In genomic region chr6:134230087-134230717, GRCh38 we compare ENCODE assay signal across 13 cellular contexts.
DNase-seq lines count a peak whose midpoint lies in the region; ATAC-seq, FAIRE-seq and TF ChIP-seq lines count a peak whose summit lies in the region.
"Had no signal": no experiment of that assay in that cellular context is flagged by ENCODE, and none has a peak within 500 bp of the region (broad histone marks: within the 10 kb centered on the region; RNA-seq: fewer than 3 reads in every experiment).

No MANE protein-coding gene starts in this region.

- H3K9me3 Mint-ChIP-seq in stimulated activated naive CD8-positive, alpha-beta T cell treated with anti-CD3 and anti-CD28 coated beads, Interleukin-15, amount 100 ng/mL, for 72 hours = peaks cover 0 to 5% of the 10 kb centered on the region in 2 donors
- H3K9me3 Mint-ChIP-seq in activated B cell treated with CpG ODN at 0.5 μM for 24 hours = no peaks in the 10 kb centered on the region
- H3K9me3 Mint-ChIP-seq: mesothelial cell of epicardium had no signal

- TF ChIP-seq EP300 in HepG2 (IDR thresholded peaks at IDR 0.05; ENCODE audit: low read depth in 2 of 2, low read length in 2 of 2) (no peak), HepG2 (CRISPR knock-in tag; IDR thresholded peaks at IDR 0.05; ENCODE audit: borderline replicate concordance) (no peak), sigmoid colon (IDR thresholded peaks at IDR 0.05) (no peak)

- in situ Hi-C loops in HepG2 (cut with HindIII; ENCODE audit: extremely low pct_ligation_motif_present, low pct_unique_long_range_greater_than_20kb) = no loop called here

- no peak overlapping the region for H3K4me2 ChIP-seq in HepG2 (ENCODE audit: low read depth, low read length)

- no peaks in the 10 kb centered on the region for H3K79me2 ChIP-seq in HepG2 (ENCODE audit: insufficient read depth, low read length)

- H3K36me3 ChIP-seq in HepG2 (replicated peaks in 1 of 2; ENCODE audit: control insufficient read depth in 1 of 2, insufficient read depth in 2 of 2, low read length in 2 of 2) (no peaks in the 10 kb centered on the region), sigmoid colon (no peaks in the 10 kb centered on the region)
- H3K36me3 ChIP-seq: tibial nerve had no signal

- H3K4me1 ChIP-seq in HepG2 (ENCODE audit: insufficient read depth, low read length) = no peaks in the 10 kb centered on the region
- no peaks in the 10 kb centered on the region for H3K4me1 ChIP-seq in sigmoid colon

- FAIRE-seq in HepG2 (lab: Jason Lieb, UNC) = no peak
- FAIRE-seq: astrocyte had no signal

- no peaks in the 10 kb centered on the region for H3K27me3 ChIP-seq in HepG2 (ENCODE audit: control insufficient read depth in 1 of 2, insufficient read depth in 2 of 2, low read length in 2 of 2)
- H3K27me3 ChIP-seq in sigmoid colon = no peaks in the 10 kb centered on the region
- H3K27me3 ChIP-seq: tibial nerve had no signal

- ATAC-seq in stimulated activated naive CD8-positive, alpha-beta T cell treated with anti-CD3 and anti-CD28 coated beads, Interleukin-15, amount 100 ng/mL, for 72 hours = peak; percentile 18
- ATAC-seq in stimulated activated naive CD8-positive, alpha-beta T cell treated with anti-CD3 and anti-CD28 coated beads, Interleukin-15, Interleukin-2, amounts not matched to agents 100 U/mL and 50 U/mL, for 24 hours = no peak
- ATAC-seq in activated B cell treated with CpG ODN at 0.5 μM for 24 hours (ENCODE audit: low read depth) (peak; percentile 40), HepG2 (no peak)

- no peak for DNase-seq in stimulated activated naive CD8-positive, alpha-beta T cell treated with anti-CD3 and anti-CD28 coated beads, Interleukin-15, amount 100 ng/mL, for 72 hours
- DNase-seq in stimulated activated naive CD8-positive, alpha-beta T cell treated with anti-CD3 and anti-CD28 coated beads, Interleukin-15, Interleukin-2, amounts not matched to agents 100 U/mL and 50 U/mL, for 24 hours = no peak
- no peak for DNase-seq in activated B cell treated with CpG ODN at 0.5 μM for 24 hours
- DNase-seq in HepG2 (ENCODE audit: low spot score) = no peak
- DNase-seq in sigmoid colon = no peak
- DNase-seq in activated effector memory CD4-positive, alpha-beta T cell treated with Interleukin-2 at 50 U/mL for 16 hours = no peak
- no peak for DNase-seq in cortex of kidney (lab: John Stamatoyannopoulos, UW)
- DNase-seq in NCI-H2029 treated with DMSO at 0.1 percent for 48 hours (lab: John Stamatoyannopoulos, UW) = no peak
- DNase-seq: NCI-H1092 treated with DMSO at 0.1 percent for 48 hours, NCI-H748 treated with DMSO at 0.1 percent for 48 hours had no signal

- BruUV-seq in HepG2 (replicated peaks; lab: Mats Ljungman, UMichigan) = no TSS peak

- H3K36me3 Mint-ChIP-seq in activated B cell treated with CpG ODN at 0.5 μM for 24 hours (ENCODE audit: low read depth) = no peaks in the 10 kb centered on the region
- H3K36me3 Mint-ChIP-seq: mesothelial cell of epicardium had no signal

- H3K27ac ChIP-seq in HepG2 (ENCODE audit: extremely low read length, insufficient read depth, low read length) (no peak overlapping the region), sigmoid colon (no peak overlapping the region)
- H3K27ac ChIP-seq: tibial nerve had no signal

- no peak overlapping the region for H3K9ac ChIP-seq in HepG2 (ENCODE audit: insufficient read depth, low read depth, low read length)

- intact Hi-C loops in activated B cell treated with CpG ODN at 0.5 μM for 24 hours (cut with micrococcal nuclease) (loop anchor here (10.0 kb wide), 1 partner anchor 1865 kb away; no protein-coding TSS in a partner anchor), HepG2 (cut with micrococcal nuclease; ENCODE audit: unreplicated experiment) (no loop called here), sigmoid colon (cut with DNase I) (no loop called here)

- TF ChIP-seq POLR2A in HepG2 (IDR thresholded peaks at IDR 0.05; ENCODE audit: insufficient read depth in 1 of 2, low read depth in 2 of 2, low read length in 2 of 2) (no peak), sigmoid colon (IDR thresholded peaks at IDR 0.05) (no peak)

- TF ChIP-seq RAD21 in HepG2 (CRISPR knock-in tag; IDR thresholded peaks at IDR 0.05) = no peak

- peaks cover 29% of the 10 kb centered on the region for H3K4me1 Mint-ChIP-seq in stimulated activated naive CD8-positive, alpha-beta T cell treated with anti-CD3 and anti-CD28 coated beads, Interleukin-15, amount 100 ng/mL, for 72 hours
- peaks cover 29% of the 10 kb centered on the region for H3K4me1 Mint-ChIP-seq in activated B cell treated with CpG ODN at 0.5 μM for 24 hours
- H3K4me1 Mint-ChIP-seq: mesothelial cell of epicardium had no signal

- no peak overlapping the region for H2AFZ ChIP-seq in HepG2 (ENCODE audit: low read length)

- TF ChIP-seq CTCF in activated B cell treated with CpG ODN at 0.5 μM for 24 hours (IDR thresholded peaks at IDR 0.05) (no peak), HepG2 (CRISPR knock-in tag; IDR thresholded peaks at IDR 0.05) (no peak), sigmoid colon (IDR thresholded peaks at IDR 0.05) (no peak)

- H3K27me3 Mint-ChIP-seq in stimulated activated naive CD8-positive, alpha-beta T cell treated with anti-CD3 and anti-CD28 coated beads, Interleukin-15, amount 100 ng/mL, for 72 hours = no peaks in the 10 kb centered on the region
- no peaks in the 10 kb centered on the region for H3K27me3 Mint-ChIP-seq in activated B cell treated with CpG ODN at 0.5 μM for 24 hours

- 54% methylated on average over 8 of the region's 8 CpGs for WGBS in HepG2 (ENCODE audit: low lambda C conversion rate)
- 71 to 94% methylated on average over 8 of the region's 8 CpGs for WGBS in sigmoid colon, 2 donors

- H3K4me3 Mint-ChIP-seq in stimulated activated naive CD8-positive, alpha-beta T cell treated with anti-CD3 and anti-CD28 coated beads, Interleukin-15, amount 100 ng/mL, for 72 hours = peak overlapping the region; percentile 76 to 77
- peak overlapping the region; percentile 5 for H3K4me3 Mint-ChIP-seq in activated B cell treated with CpG ODN at 0.5 μM for 24 hours
- H3K4me3 Mint-ChIP-seq: mesothelial cell of epicardium had no signal

- peak overlapping the region; percentile 89 to 95 for H3K27ac Mint-ChIP-seq in stimulated activated naive CD8-positive, alpha-beta T cell treated with anti-CD3 and anti-CD28 coated beads, Interleukin-15, amount 100 ng/mL, for 72 hours
- H3K27ac Mint-ChIP-seq in activated B cell treated with CpG ODN at 0.5 μM for 24 hours = peak overlapping the region; percentile 75
- H3K27ac Mint-ChIP-seq: mesothelial cell of epicardium had no signal

- no peaks in the 10 kb centered on the region for H3K9me3 ChIP-seq in HepG2 (ENCODE audit: low read length)
- H3K9me3 ChIP-seq in sigmoid colon = no peaks in the 10 kb centered on the region
- H3K9me3 ChIP-seq: tibial nerve had no signal

- POLR2A ChIA-PET in activated B cell treated with CpG ODN at 0.5 μM for 24 hours (lab: Charles Lee) = interaction anchor here (0.5 kb wide), 1 partner anchor 25 kb away, joined by 3 read pairs; no protein-coding TSS in a partner anchor
- POLR2A ChIA-PET in HepG2 (lab: Yijun Ruan, JAX) = no interaction called here

- H3K4me3 ChIP-seq in HepG2 (replicated peaks in 1 of 3; ENCODE audit: insufficient read depth in 1 of 3, low read depth in 2 of 3, low read length in 3 of 3) (no peak overlapping the region), sigmoid colon (no peak overlapping the region)
- H3K4me3 ChIP-seq: tibial nerve had no signal

- CTCF ChIA-PET in activated B cell treated with CpG ODN at 0.5 μM for 24 hours (lab: Charles Lee) = interaction anchor here (2.0 kb wide), 1 partner anchor 52 kb away, joined by 7 read pairs; no protein-coding TSS in a partner anchor
- CTCF ChIA-PET in HepG2 (lab: Yijun Ruan, JAX; ENCODE audit: low intra/inter-chr PET ratio, low total read pairs) = no interaction called here

- H4K20me1 ChIP-seq in HepG2 (ENCODE audit: insufficient read depth, low read length) = no peaks in the 10 kb centered on the region

TF ChIP-seq in HepG2, 621 proteins besides CTCF, POLR2A, EP300 and RAD21:
- TF ChIP-seq KMT2B (CRISPR knock-in tag; IDR thresholded peaks at IDR 0.05) (no peak), ZNF639 (CRISPR knock-in tag; conservative IDR thresholded peaks at IDR 0.05) (no peak), HMG20A (CRISPR knock-in tag; IDR thresholded peaks at IDR 0.05; ENCODE audit: borderline replicate concordance) (no peak), ZNF713 (CRISPR knock-in tag; IDR thresholded peaks at IDR 0.05) (no peak), ELF4 (CRISPR knock-in tag; IDR thresholded peaks at IDR 0.05; ENCODE audit: borderline replicate concordance) (no peak), ISX (CRISPR knock-in tag; conservative IDR thresholded peaks at IDR 0.05) (no peak), ZSCAN21 (CRISPR knock-in tag; IDR thresholded peaks at IDR 0.05; ENCODE audit: borderline replicate concordance) (0 out of 2 replicates have a peak, but pooled peaks have one; percentile 21), ATF3 (CRISPR knock-in tag; IDR thresholded peaks at IDR 0.05) (no peak), CBX5 (CRISPR knock-in tag; IDR thresholded peaks at IDR 0.05; ENCODE audit: borderline replicate concordance) (no peak), POGZ (CRISPR knock-in tag; IDR thresholded peaks at IDR 0.05) (no peak), MED13 (CRISPR knock-in tag; IDR thresholded peaks at IDR 0.05) (no peak), ZNF121 (CRISPR knock-in tag; IDR thresholded peaks at IDR 0.05) (peak; percentile 62; the same call in 1 of the 2 replicates)
TF ChIP-seq in HepG2: peak in this region for 2.

Comparison
In these comparisons a context has a peak if more than half of its experiments do, and no peak if none do; other contexts are left out.
1. ATAC-seq: peak in stimulated activated naive CD8-positive, alpha-beta T cell treated with anti-CD3 and anti-CD28 coated beads, Interleukin-15, amount 100 ng/mL, for 72 hours (single experiment) and activated B cell treated with CpG ODN at 0.5 μM for 24 hours (single experiment); none in stimulated activated naive CD8-positive, alpha-beta T cell treated with anti-CD3 and anti-CD28 coated beads, Interleukin-15, Interleukin-2, amounts not matched to agents 100 U/mL and 50 U/mL, for 24 hours (single experiment) and HepG2 (single experiment).